In the genomic region with DNA sequence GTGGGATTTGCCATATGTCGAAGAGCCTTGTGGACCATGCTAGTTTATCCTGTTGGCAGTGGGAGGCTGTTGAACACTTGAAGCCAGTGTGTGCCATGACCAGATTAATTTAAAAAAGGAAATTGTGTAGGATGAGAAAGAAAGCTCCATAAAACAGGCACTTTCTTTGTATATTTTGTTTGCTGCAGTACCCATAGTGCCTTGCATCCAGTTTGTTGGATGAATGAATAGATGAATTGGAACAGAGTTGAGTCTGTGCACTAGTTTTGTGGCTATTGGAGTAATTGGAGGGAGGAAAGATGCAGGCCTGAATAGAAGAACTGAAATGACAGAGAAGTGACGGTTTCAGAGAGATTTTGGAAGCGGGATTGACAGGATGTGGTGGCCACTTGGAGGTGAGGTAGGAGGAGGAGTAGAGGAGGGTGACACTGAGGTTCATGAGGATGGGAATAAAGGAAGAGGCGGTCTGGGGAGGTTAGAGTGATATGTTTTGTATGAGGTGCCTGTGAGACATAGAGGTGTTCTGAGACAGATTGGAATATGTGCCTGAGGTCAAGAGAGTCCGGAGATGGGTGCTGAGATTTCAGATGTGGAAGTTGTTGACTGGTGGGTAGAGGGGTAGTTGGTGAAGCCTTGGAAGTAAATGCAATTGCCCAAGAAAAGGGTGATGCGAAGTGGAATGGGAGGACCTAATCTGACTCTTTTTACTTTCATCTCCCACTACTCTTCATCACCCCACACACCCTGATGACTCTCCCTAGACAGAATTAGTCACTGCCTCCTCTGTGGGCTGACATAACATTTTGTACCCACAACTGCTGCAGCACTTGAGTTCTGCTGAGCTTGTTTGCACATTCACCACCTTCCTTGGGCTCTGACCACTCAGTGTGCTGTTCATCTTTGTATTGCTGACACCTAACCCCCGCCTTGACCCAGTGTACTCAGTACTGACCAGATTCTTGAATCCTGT, we compare ENCODE assay signal across 9 cellular contexts. TPM values are rescaled to one million over a fixed set of nuclear protein-coding genes. Genes with fewer than 3 reads are reported as not detected.
DNase-seq lines count a peak whose midpoint lies in the region; ATAC-seq and TF ChIP-seq lines count a peak whose summit lies in the region.
"Had no signal": no experiment of that assay in that cellular context is flagged by ENCODE, and none has a peak within 500 bp of the region (broad histone marks: within the 10 kb centered on the region; RNA-seq: fewer than 3 reads in every experiment).

No MANE protein-coding gene starts in this region.

- peaks cover 90% of the 10 kb centered on the region for H3K79me2 ChIP-seq in GM23248 (ENCODE audit: insufficient read depth)

- H2AFZ ChIP-seq in GM23248 = no peak overlapping the region

- in situ Hi-C loops in GM23248 (cut with MboI) = no loop called here

- TF ChIP-seq CTCF in epithelial cell of esophagus (IDR thresholded peaks at IDR 0.05; ENCODE audit: insufficient read depth, low read depth, low read length, missing control alignments) = no peak

- no peak overlapping the region for H3K4me3 ChIP-seq in GM23248
- H3K4me3 ChIP-seq in epithelial cell of esophagus (ENCODE audit: low read length) = no peak overlapping the region

- H4K20me1 ChIP-seq in GM23248 (ENCODE audit: insufficient read depth) = peaks cover 22% of the 10 kb centered on the region

- DNase-seq in GM23248 (peak; percentile 64), epithelial cell of esophagus (ENCODE audit: low read depth) (peak; percentile 81)
- DNase-seq in activated CD4-positive, alpha-beta T cell treated with anti-CD3 and anti-CD28 coated beads, Interleukin-2, amount 50 U/mL, for 24 hours (ENCODE audit: low read depth in 1 of 2, low spot score in 1 of 2) = peak; percentile 16 to 59
- peak; percentile 64 for DNase-seq in stimulated activated CD4-positive, alpha-beta T cell treated with anti-CD3 and anti-CD28 coated beads, Interleukin-1b, Interleukin-23, amount 100 ng/mL, for 48 hours
- DNase-seq: NCI-H748 treated with DMSO at 0.1 percent for 48 hours had no signal

- WGBS in GM23248 (ENCODE audit: low coverage in 1 of 2, low lambda C conversion rate in 2 of 2, missing lambda C conversion rate in 2 of 2), 2 experiments = 71 to 78% methylated on average over 7 of the region's 7 CpGs

- H3K9me3 ChIP-seq in GM23248 (ENCODE audit: low read depth) = no peaks in the 10 kb centered on the region

- no peaks in the 10 kb centered on the region for H3K36me3 ChIP-seq in GM23248 (ENCODE audit: low read depth)

- H3K9ac ChIP-seq in GM23248 = no peak overlapping the region

- no peak overlapping the region for H3K4me2 ChIP-seq in GM23248 (ENCODE audit: unreplicated experiment)

- no peaks in the 10 kb centered on the region for H3K27me3 ChIP-seq in GM23248 (replicated peaks; ENCODE audit: insufficient read depth)

- H3F3A ChIP-seq in GM23248 (ENCODE audit: insufficient read depth) = peaks cover 61% of the 10 kb centered on the region

- no peak overlapping the region for H3K27ac ChIP-seq in GM23248

- ATAC-seq in HG02970 (IDR thresholded peaks at IDR 0.05; ENCODE audit: low FRiP score, unreplicated experiment) = no peak
- no peak for ATAC-seq in HG02885 (IDR thresholded peaks at IDR 0.05; ENCODE audit: poor library complexity, unreplicated experiment)
- ATAC-seq in GM19463 (IDR thresholded peaks at IDR 0.05; ENCODE audit: unreplicated experiment) = no peak
- ATAC-seq in HG02981 (IDR thresholded peaks at IDR 0.05; ENCODE audit: unreplicated experiment) = no peak

- H3K9me2 ChIP-seq in GM23248 (ENCODE audit: insufficient read depth) = no peaks in the 10 kb centered on the region

- H3K4me1 ChIP-seq in GM23248 (ENCODE audit: insufficient read depth) = peaks cover 43% of the 10 kb centered on the region

RNA-seq across cellular contexts. Expression of a gene that starts 5.1 kb away (rescaled TPM):
- 50.9 and 59.2 TPM in 2 replicates for total RNA-seq in GM23248 (2014; rRNA removed; shearing (Covaris generic))
- polyA plus RNA-seq in GM23248 (2016; fragmentation: Nextera tagmentation; extraction: Ambion mirVana) = 116 and 126 TPM in 2 replicates

RNA-seq across cellular contexts. Expression of a gene that starts 39.0 kb away (rescaled TPM):
- not detected in 2 replicates for total RNA-seq in GM23248 (2014; rRNA removed; shearing (Covaris generic))
- not detected in 2 replicates for polyA plus RNA-seq in GM23248 (2016; fragmentation: Nextera tagmentation; extraction: Ambion mirVana)

RNA-seq across cellular contexts. Expression of a gene that starts 52.9 kb away (rescaled TPM):
- 2.9 and 4.3 TPM in 2 replicates for total RNA-seq in GM23248 (2014; rRNA removed; shearing (Covaris generic))
- 1.3 TPM in 2 replicates for polyA plus RNA-seq in GM23248 (2016; fragmentation: Nextera tagmentation; extraction: Ambion mirVana)
